ENCODE assay signal across 1 cellular context in genomic region chr15:67207555-67208182, GRCh38.
A peak's percentile ranks its signal among the peaks of the same experiment; 100 is the strongest.
TF ChIP-seq lines count a peak whose summit lies in the region.

No MANE protein-coding gene starts in this region.

TF ChIP-seq in K562, 482 proteins besides CTCF, POLR2A, EP300 and RAD21 (continued from another document and continues in another):
- TF ChIP-seq MNT (conservative IDR thresholded peaks at IDR 0.05) (no peak), ADNP (tag; IDR thresholded peaks at IDR 0.05) (peak; percentile 40; the same call in 1 of the 2 replicates), ZNF766 (CRISPR knock-in tag; conservative IDR thresholded peaks at IDR 0.05) (0 out of 2 replicates have a peak, but pooled peaks have one; percentile 22), SRSF7 (optimal IDR thresholded peaks at IDR 0.05; ENCODE audit: low read depth, low read length) (no peak), FOXJ2 (tag; IDR thresholded peaks at IDR 0.05) (0 out of 2 replicates have a peak, but pooled peaks have one; percentile 28), ARID1B (IDR thresholded peaks at IDR 0.05) (peak; percentile 76), CBFA2T2 (conservative IDR thresholded peaks at IDR 0.05) (peak; percentile 37), ATF6 (CRISPR knock-in tag; IDR thresholded peaks at IDR 0.05) (no peak), DPF2 (IDR thresholded peaks at IDR 0.05) (peak; percentile 35; the same call in 1 of the 2 replicates), ZNF639 (CRISPR knock-in tag; conservative IDR thresholded peaks at IDR 0.05 in 1 of 2, IDR thresholded peaks at IDR 0.05 in 1 of 2) (no peak), ZNF75A (CRISPR knock-in tag; IDR thresholded peaks at IDR 0.05) (no peak), KLF1 (tag; IDR thresholded peaks at IDR 0.05) (no peak), HEY1 (CRISPR knock-in tag; IDR thresholded peaks at IDR 0.05; ENCODE audit: borderline replicate concordance) (no peak), RBM34 (IDR thresholded peaks at IDR 0.05; ENCODE audit: borderline replicate concordance, insufficient read depth, low read length) (no peak), BCL6 (CRISPR knock-in tag; IDR thresholded peaks at IDR 0.05) (no peak), RUNX1 (IDR thresholded peaks at IDR 0.05; ENCODE audit: low read depth) (no peak), KAT8 (IDR thresholded peaks at IDR 0.05; ENCODE audit: low read depth) (no peak), POLR2G (IDR thresholded peaks at IDR 0.05; ENCODE audit: low read depth, low read length) (no peak), KDM5B (IDR thresholded peaks at IDR 0.05; ENCODE audit: insufficient replicate concordance, low read depth, low read length) (no peak), HLTF (IDR thresholded peaks at IDR 0.05) (no peak), ZNF77 (CRISPR knock-in tag; IDR thresholded peaks at IDR 0.05) (no peak), NCOR1 (IDR thresholded peaks at IDR 0.05) (peak; percentile 7; the same call in 1 of the 2 replicates), TAL1 (IDR thresholded peaks at IDR 0.05) (peak; percentile 71), PBX2 (CRISPR knock-in tag; IDR thresholded peaks at IDR 0.05; ENCODE audit: low read depth) (no peak), PBX2 (tag; conservative IDR thresholded peaks at IDR 0.05; ENCODE audit: low read depth) (peak; percentile 94), ARHGAP35 (IDR thresholded peaks at IDR 0.05; ENCODE audit: partially characterized antibody) (no peak), ZNF280B (CRISPR knock-in tag; IDR thresholded peaks at IDR 0.05) (no peak), PKNOX1 (IDR thresholded peaks at IDR 0.05) (peak; percentile 69), USF2 (CRISPR knock-in tag; IDR thresholded peaks at IDR 0.05) (no peak), ZNF79 (CRISPR knock-in tag; IDR thresholded peaks at IDR 0.05; ENCODE audit: low read depth) (no peak), L3MBTL2 (IDR thresholded peaks at IDR 0.05) (no peak), WHSC1 (IDR thresholded peaks at IDR 0.05; ENCODE audit: low read length) (no peak), HCFC1 (IDR thresholded peaks at IDR 0.05; ENCODE audit: low read depth, low read length) (no peak), CGGBP1 (CRISPR knock-in tag; IDR thresholded peaks at IDR 0.05) (no peak), STAT5B (CRISPR knock-in tag; IDR thresholded peaks at IDR 0.05) (no peak), MTA2 (IDR thresholded peaks at IDR 0.05; ENCODE audit: low read depth) (0 out of 2 replicates have a peak, but pooled peaks have one; percentile 12), TEAD4 (IDR thresholded peaks at IDR 0.05; ENCODE audit: low read length) (peak; percentile 39; the same call in 1 of the 2 replicates), TEAD4 (CRISPR knock-in tag; IDR thresholded peaks at IDR 0.05; ENCODE audit: borderline replicate concordance) (no peak), NFIC (IDR thresholded peaks at IDR 0.05) (no peak), SLC30A9 (CRISPR knock-in tag; IDR thresholded peaks at IDR 0.05) (no peak), ZZZ3 (IDR thresholded peaks at IDR 0.05) (no peak), ZBTB43 (CRISPR knock-in tag; IDR thresholded peaks at IDR 0.05) (no peak), OTX1 (CRISPR knock-in tag; IDR thresholded peaks at IDR 0.05) (no peak), MAFF (IDR thresholded peaks at IDR 0.05; ENCODE audit: low read length) (no peak), TCF3 (CRISPR knock-in tag; IDR thresholded peaks at IDR 0.05) (peak; percentile 71), DEAF1 (CRISPR knock-in tag; IDR thresholded peaks at IDR 0.05) (no peak), MEIS2 (IDR thresholded peaks at IDR 0.05; ENCODE audit: partially characterized antibody) (peak; percentile 96), IFI16 (CRISPR knock-in tag; IDR thresholded peaks at IDR 0.05) (no peak), NKRF (IDR thresholded peaks at IDR 0.05; ENCODE audit: borderline replicate concordance) (no peak), SETDB1 (IDR thresholded peaks at IDR 0.05; ENCODE audit: low read length) (no peak), GABPA (tag; conservative IDR thresholded peaks at IDR 0.05; ENCODE audit: low read depth) (no peak), NELFE (IDR thresholded peaks at IDR 0.05; ENCODE audit: insufficient read depth, insufficient read length) (no peak), NFATC3 (IDR thresholded peaks at IDR 0.05) (no peak)
